Comparison of ENCODE assay signal across 8 cellular contexts in the genomic region with DNA sequence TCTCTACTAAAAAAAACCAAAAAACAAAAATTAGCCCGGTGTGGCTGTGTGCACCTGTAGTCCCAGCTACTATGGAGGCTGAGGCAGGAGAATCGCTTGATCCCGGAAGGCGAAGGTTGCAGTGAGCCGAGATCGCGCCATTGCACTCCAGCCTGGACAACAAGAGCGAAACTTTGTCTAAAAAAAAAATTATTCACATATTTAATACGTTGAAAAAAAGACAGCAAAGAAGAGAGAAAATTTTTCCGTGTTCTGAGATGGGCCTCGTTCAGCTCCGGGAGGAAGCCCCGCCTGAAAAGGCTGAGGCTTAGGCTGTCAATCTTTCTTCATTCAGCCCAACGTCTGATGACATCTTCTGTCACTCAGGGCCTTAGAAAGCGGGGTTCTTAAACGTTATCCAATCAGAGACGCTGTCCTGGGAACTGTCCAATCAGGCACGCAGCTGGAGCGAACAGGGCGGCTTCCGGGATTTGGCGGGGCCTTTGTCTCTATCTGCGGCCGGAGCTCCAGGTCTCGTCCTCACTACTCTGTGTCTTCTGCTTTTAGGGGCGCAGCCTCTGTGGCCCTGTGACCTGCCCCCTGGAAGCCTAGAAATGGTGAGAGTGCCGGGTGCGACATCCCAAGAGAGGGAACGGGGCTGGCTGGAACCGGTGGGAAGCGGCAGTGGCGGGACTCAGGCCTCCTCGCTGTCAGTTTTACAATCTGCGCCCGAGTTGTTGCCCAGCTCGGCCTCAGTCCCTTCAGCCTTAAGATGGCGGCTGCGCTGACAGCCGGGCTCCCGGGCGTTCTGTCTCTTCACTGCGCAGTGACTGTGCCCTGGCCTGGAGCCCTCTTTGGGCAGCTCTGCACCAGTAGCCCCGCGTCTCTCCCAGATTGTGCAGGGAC. TPM values are rescaled to one million over a fixed set of nuclear protein-coding genes. Genes with fewer than 3 reads are reported as not detected.
DNase-seq lines count a peak whose midpoint lies in the region; ATAC-seq, FAIRE-seq and TF ChIP-seq lines count a peak whose summit lies in the region.

Gene ZNF726 (plus strand): TSS at position 485 of the 885 bp plus-strand sequence. CDS start 109 bp downstream, at position 594.

- TF ChIP-seq CTCF in astrocyte (IDR thresholded peaks at IDR 0.05; ENCODE audit: insufficient read depth, low read depth, low read length) = no peak
- no peak for TF ChIP-seq CTCF in WTC11 (IDR thresholded peaks at IDR 0.05)

- peak; percentile 83 for DNase-seq in GDM1 (lab: John Stamatoyannopoulos, UW)
- DNase-seq in H4 (ENCODE audit: low spot score) = peak; percentile 97
- peak; percentile 97 for DNase-seq in MV-4-11 (lab: John Stamatoyannopoulos, UW)
- peak; percentile 89 for DNase-seq in astrocyte (ENCODE audit: low read depth)
- peak; percentile 87 for DNase-seq in hepatic stellate cell (ENCODE audit: low spot score)
- DNase-seq in sciatic nerve (ENCODE audit: low spot score) = peak; percentile 90
- DNase-seq in WTC11 (ENCODE audit: low spot score) = no peak

- no peaks in the 10 kb centered on the region for H4K20me1 ChIP-seq in astrocyte (ENCODE audit: insufficient read depth, low read length)

- H3K9me3 Mint-ChIP-seq in astrocyte (ENCODE audit: unreplicated experiment) = peaks cover 3% of the 10 kb centered on the region
- peaks cover 75% of the 10 kb centered on the region for H3K9me3 Mint-ChIP-seq in WTC11

- peak within 1 kb of the TSS; percentile 72 for H3K27ac Mint-ChIP-seq in astrocyte (ENCODE audit: unreplicated experiment)
- H3K27ac Mint-ChIP-seq in WTC11 = no peak within 1 kb of the TSS

- intact Hi-C loops in T-helper 2 cell treated with Interferon-gamma antibody and Interleukin-4, amounts not matched to agents 100 ng/mL and 5 ng/mL, for 36 hours (cut with micrococcal nuclease) = loop anchor here (1.0 to 10.0 kb wide), 6 partner anchors 118 to 664 kb away; partner anchors contain the start of genes ZNF254, ZNF675, ZNF681 and ZNF724
- intact Hi-C loops in sciatic nerve (cut with DNase I) = no loop called here

- peak within 1 kb of the TSS; percentile 84 for H2AFZ ChIP-seq in astrocyte (ENCODE audit: low read depth, low read length)

- H3K36me3 ChIP-seq in astrocyte (ENCODE audit: insufficient read depth, low read length) = no peaks in the 10 kb centered on the region

- H3K4me1 ChIP-seq in astrocyte (ENCODE audit: insufficient read depth, low read length) = no peaks in the 10 kb centered on the region

- no peaks in the 10 kb centered on the region for H3K27me3 ChIP-seq in astrocyte (ENCODE audit: insufficient read depth, low read length)

- H3K4me1 Mint-ChIP-seq in astrocyte (ENCODE audit: low read depth, unreplicated experiment) (no peaks in the 10 kb centered on the region), WTC11 (no peaks in the 10 kb centered on the region)

- ATAC-seq in sciatic nerve = peak; percentile 99
- no peak for ATAC-seq in WTC11

- peak within 1 kb of the TSS; percentile 86 for H3K4me3 Mint-ChIP-seq in astrocyte (ENCODE audit: unreplicated experiment)
- H3K4me3 Mint-ChIP-seq in WTC11 = no peak within 1 kb of the TSS; the same call in 1 of the 2 replicates

- H3K79me2 ChIP-seq in astrocyte (ENCODE audit: insufficient read depth, low read length) = peaks cover 6% of the 10 kb centered on the region

- CTCF ChIA-PET in WTC11 (lab: Charles Lee) = no interaction called here

- H3K9me3 ChIP-seq in astrocyte (ENCODE audit: insufficient read depth, low read depth, low read length) = no peaks in the 10 kb centered on the region

- POLR2A ChIA-PET in WTC11 (lab: Charles Lee) = no interaction called here

- no peak for FAIRE-seq in astrocyte (lab: Jason Lieb, UNC)

- H3K27me3 Mint-ChIP-seq in astrocyte (ENCODE audit: low read depth, unreplicated experiment) = no peaks in the 10 kb centered on the region
- H3K27me3 Mint-ChIP-seq in WTC11 (ENCODE audit: low read depth) = peaks cover 8% of the 10 kb centered on the region

- peak within 1 kb of the TSS; percentile 71 for H3K27ac ChIP-seq in astrocyte (ENCODE audit: low read depth, low read length)

- H3K9ac ChIP-seq in astrocyte (ENCODE audit: low read length) = peak within 1 kb of the TSS; percentile 90

- H3K36me3 Mint-ChIP-seq in astrocyte (ENCODE audit: low read depth, unreplicated experiment) = no peaks in the 10 kb centered on the region
- peaks cover 57% of the 10 kb centered on the region for H3K36me3 Mint-ChIP-seq in WTC11

- peak within 1 kb of the TSS; percentile 95 for H3K4me3 ChIP-seq in astrocyte (ENCODE audit: insufficient read depth, low read depth, low read length)

- H3K4me2 ChIP-seq in astrocyte (ENCODE audit: low read length) = peak within 1 kb of the TSS; percentile 86

TF ChIP-seq in WTC11, 78 proteins besides CTCF, POLR2A, EP300 and RAD21:
- TF ChIP-seq, protein P1, sequence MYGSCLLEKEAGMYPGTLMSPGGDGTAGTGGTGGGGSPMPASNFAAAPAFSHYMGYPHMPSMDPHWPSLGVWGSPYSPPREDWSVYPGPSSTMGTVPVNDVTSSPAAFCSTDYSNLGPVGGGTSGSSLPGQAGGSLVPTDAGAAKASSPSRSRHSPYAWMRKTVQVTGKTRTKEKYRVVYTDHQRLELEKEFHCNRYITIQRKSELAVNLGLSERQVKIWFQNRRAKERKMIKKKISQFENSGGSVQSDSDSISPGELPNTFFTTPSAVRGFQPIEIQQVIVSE (CRISPR knock-in tag; IDR thresholded peaks at IDR 0.05; ENCODE audit: borderline replicate concordance) = no peak
- TF ChIP-seq, protein P2, sequence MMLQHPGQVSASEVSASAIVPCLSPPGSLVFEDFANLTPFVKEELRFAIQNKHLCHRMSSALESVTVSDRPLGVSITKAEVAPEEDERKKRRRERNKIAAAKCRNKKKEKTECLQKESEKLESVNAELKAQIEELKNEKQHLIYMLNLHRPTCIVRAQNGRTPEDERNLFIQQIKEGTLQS (CRISPR knock-in tag; conservative IDR thresholded peaks at IDR 0.05) = no peak
- TF ChIP-seq TEAD4 (CRISPR knock-in tag; IDR thresholded peaks at IDR 0.05) (no peak), NFATC4 (CRISPR knock-in tag; IDR thresholded peaks at IDR 0.05) (no peak), FOXJ3 (CRISPR knock-in tag; IDR thresholded peaks at IDR 0.05; ENCODE audit: borderline replicate concordance) (no peak), CREM (CRISPR knock-in tag; IDR thresholded peaks at IDR 0.05) (no peak), NR3C1 (CRISPR knock-in tag; conservative IDR thresholded peaks at IDR 0.05; ENCODE audit: low read depth) (no peak)
- TF ChIP-seq, protein P3, sequence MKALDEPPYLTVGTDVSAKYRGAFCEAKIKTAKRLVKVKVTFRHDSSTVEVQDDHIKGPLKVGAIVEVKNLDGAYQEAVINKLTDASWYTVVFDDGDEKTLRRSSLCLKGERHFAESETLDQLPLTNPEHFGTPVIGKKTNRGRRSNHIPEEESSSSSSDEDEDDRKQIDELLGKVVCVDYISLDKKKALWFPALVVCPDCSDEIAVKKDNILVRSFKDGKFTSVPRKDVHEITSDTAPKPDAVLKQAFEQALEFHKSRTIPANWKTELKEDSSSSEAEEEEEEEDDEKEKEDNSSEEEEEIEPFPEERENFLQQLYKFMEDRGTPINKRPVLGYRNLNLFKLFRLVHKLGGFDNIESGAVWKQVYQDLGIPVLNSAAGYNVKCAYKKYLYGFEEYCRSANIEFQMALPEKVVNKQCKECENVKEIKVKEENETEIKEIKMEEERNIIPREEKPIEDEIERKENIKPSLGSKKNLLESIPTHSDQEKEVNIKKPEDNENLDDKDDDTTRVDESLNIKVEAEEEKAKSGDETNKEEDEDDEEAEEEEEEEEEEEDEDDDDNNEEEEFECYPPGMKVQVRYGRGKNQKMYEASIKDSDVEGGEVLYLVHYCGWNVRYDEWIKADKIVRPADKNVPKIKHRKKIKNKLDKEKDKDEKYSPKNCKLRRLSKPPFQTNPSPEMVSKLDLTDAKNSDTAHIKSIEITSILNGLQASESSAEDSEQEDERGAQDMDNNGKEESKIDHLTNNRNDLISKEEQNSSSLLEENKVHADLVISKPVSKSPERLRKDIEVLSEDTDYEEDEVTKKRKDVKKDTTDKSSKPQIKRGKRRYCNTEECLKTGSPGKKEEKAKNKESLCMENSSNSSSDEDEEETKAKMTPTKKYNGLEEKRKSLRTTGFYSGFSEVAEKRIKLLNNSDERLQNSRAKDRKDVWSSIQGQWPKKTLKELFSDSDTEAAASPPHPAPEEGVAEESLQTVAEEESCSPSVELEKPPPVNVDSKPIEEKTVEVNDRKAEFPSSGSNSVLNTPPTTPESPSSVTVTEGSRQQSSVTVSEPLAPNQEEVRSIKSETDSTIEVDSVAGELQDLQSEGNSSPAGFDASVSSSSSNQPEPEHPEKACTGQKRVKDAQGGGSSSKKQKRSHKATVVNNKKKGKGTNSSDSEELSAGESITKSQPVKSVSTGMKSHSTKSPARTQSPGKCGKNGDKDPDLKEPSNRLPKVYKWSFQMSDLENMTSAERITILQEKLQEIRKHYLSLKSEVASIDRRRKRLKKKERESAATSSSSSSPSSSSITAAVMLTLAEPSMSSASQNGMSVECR (CRISPR knock-in tag; IDR thresholded peaks at IDR 0.05; ENCODE audit: borderline replicate concordance) = no peak
TF ChIP-seq in WTC11: peak in this region for 0.

RNA-seq across cellular contexts. Expression of gene ZNF726, which starts in this region (rescaled TPM):
- 8.9 and 9.3 TPM in 2 replicates for total RNA-seq in H4 (2014; rRNA removed; shearing (Covaris generic))
- 10.2 and 11.0 TPM in 2 replicates for total RNA-seq in T-helper 2 cell treated with Interferon-gamma antibody and Interleukin-4, amounts not matched to agents 100 ng/mL and 5 ng/mL, for 36 hours
- total RNA-seq in astrocyte (0.54 and 0.89 TPM in 2 replicates), sciatic nerve (1.2 TPM), WTC11 (2021) (0.25 TPM in 1 of 3 replicates, not detected in the others)

Comparison
In these comparisons a context has a peak if more than half of its experiments do, and no peak if none do; other contexts are left out.
1. Peak in DNase-seq, H3K4me3 ChIP-seq, H3K27ac ChIP-seq, H3K9ac ChIP-seq and H3K4me2 ChIP-seq in astrocyte; RNA of the gene not detected or under 1 TPM.